Comparison of ENCODE assay signal across 9 cellular contexts in genomic region chr1:31715873-31716220, GRCh38. TPM values are rescaled to one million over a fixed set of nuclear protein-coding genes. Genes with fewer than 3 reads are reported as not detected.
DNase-seq lines count a peak whose midpoint lies in the region; ATAC-seq and TF ChIP-seq lines count a peak whose summit lies in the region.
"Had no signal": no experiment of that assay in that cellular context is flagged by ENCODE, and none has a peak within 500 bp of the region (broad histone marks: within the 10 kb centered on the region; RNA-seq: fewer than 3 reads in every experiment).

No MANE protein-coding gene starts in this region.

- DNase-seq in BE2C (no peak), HuH-7 (ENCODE audit: low spot score) (peak; percentile 39), fibroblast of mammary gland (ENCODE audit: low read depth) (no peak), trophoblast cell (peak in 1 of 2 donors; percentile 14), NCI-H226 (no peak), NCI-H510A treated with DMSO at 0.1 percent for 48 hours (lab: John Stamatoyannopoulos, UW) (no peak), NCI-H2081 treated with DMSO at 0.1 percent for 48 hours (lab: John Stamatoyannopoulos, UW) (no peak)
- DNase-seq: GF-D8 had no signal

- TF ChIP-seq CTCF in BE2C (IDR thresholded peaks at IDR 0.05; ENCODE audit: low read depth, low read length), result no peak
- no peak for TF ChIP-seq CTCF in fibroblast of mammary gland (conservative IDR thresholded peaks at IDR 0.05; ENCODE audit: control insufficient read depth, insufficient read depth, low read depth, low read length)

- H3K4me3 ChIP-seq in BE2C (ENCODE audit: low read depth, low read length), result peak overlapping the region; percentile 58; the same call in 1 of the 2 replicates
- H3K4me3 ChIP-seq in fibroblast of mammary gland (ENCODE audit: control insufficient read depth, low read depth, low read length), result peak overlapping the region; percentile 38
- peak overlapping the region; percentile 19 for H3K4me3 ChIP-seq in trophoblast cell (ENCODE audit: low read depth, low read length)

- no peak overlapping the region for H2BK5ac ChIP-seq in trophoblast cell (ENCODE audit: low read depth, low read length, poor library complexity)

- H2BK12ac ChIP-seq in trophoblast cell (ENCODE audit: low read length), result no peak overlapping the region

- H3K79me1 ChIP-seq in trophoblast cell (ENCODE audit: low read length), result peaks cover 13% of the 10 kb centered on the region

- H2BK120ac ChIP-seq in trophoblast cell (ENCODE audit: insufficient read depth, low read length, poor library complexity), result no peak overlapping the region

- H3K14ac ChIP-seq in trophoblast cell (ENCODE audit: low read length), result no peak overlapping the region

- H2AK5ac ChIP-seq in trophoblast cell (ENCODE audit: low read length), result no peak overlapping the region

- H3K4ac ChIP-seq in trophoblast cell (ENCODE audit: low read depth, low read length), result no peak overlapping the region

- H3K4me1 ChIP-seq in BE2C (peaks cover 16% of the 10 kb centered on the region), trophoblast cell (ENCODE audit: control insufficient read depth in 1 of 2, insufficient read depth in 2 of 2, low read length in 2 of 2) (peaks cover 15 to 25% of the 10 kb centered on the region in 2 experiments)

- no CpG with 5 or more reads among the region's 7 CpGs for WGBS in trophoblast cell (ENCODE audit: extremely low coverage, insufficient coverage, insufficient read length)

- no peak overlapping the region for H4K8ac ChIP-seq in trophoblast cell (ENCODE audit: low read depth, low read length)

- no peaks in the 10 kb centered on the region for H3K27me3 ChIP-seq in BE2C
- no peaks in the 10 kb centered on the region for H3K27me3 ChIP-seq in trophoblast cell (ENCODE audit: insufficient read depth, low read length)

- no peak overlapping the region for H3K27ac ChIP-seq in trophoblast cell (ENCODE audit: low read depth, low read length)

- no peak overlapping the region for H3K9ac ChIP-seq in trophoblast cell (ENCODE audit: low read length)

- no peak overlapping the region for H4K12ac ChIP-seq in trophoblast cell (ENCODE audit: low read depth, low read length)

- no peak overlapping the region for H3K18ac ChIP-seq in trophoblast cell (ENCODE audit: low read length)

- no peak overlapping the region for H4K91ac ChIP-seq in trophoblast cell (ENCODE audit: low read depth, low read length)

- H2AFZ ChIP-seq in trophoblast cell (ENCODE audit: insufficient read depth, low read length, poor library complexity), result no peak overlapping the region

- peak overlapping the region; percentile 79 for H3K4me2 ChIP-seq in trophoblast cell (ENCODE audit: low read length)

- no peak overlapping the region for H3K23ac ChIP-seq in trophoblast cell (ENCODE audit: low read length)

- peaks cover 2% of the 10 kb centered on the region for H3K79me2 ChIP-seq in trophoblast cell (ENCODE audit: control insufficient read depth, insufficient read depth, low read length, poor library complexity)

- ATAC-seq in GM18868 (IDR thresholded peaks at IDR 0.05; ENCODE audit: unreplicated experiment), result no peak

- H3K36me3 ChIP-seq in BE2C, result no peaks in the 10 kb centered on the region
- no peaks in the 10 kb centered on the region for H3K36me3 ChIP-seq in trophoblast cell (ENCODE audit: control insufficient read depth in 1 of 2, insufficient read depth in 2 of 2, low read length in 2 of 2)

- H3K9me3 ChIP-seq in BE2C, result no peaks in the 10 kb centered on the region
- H3K9me3 ChIP-seq in trophoblast cell (ENCODE audit: insufficient read depth, low read depth, low read length), result no peaks in the 10 kb centered on the region

RNA-seq across cellular contexts. Expression of gene COL16A1, which starts 12.0 kb away (rescaled TPM):
- polyA plus RNA-seq in BE2C (2012; ENCODE audit: insufficient read depth, insufficient read length, low read depth), result 3.4 TPM
- polyA plus RNA-seq in trophoblast cell (2013), result 43.1 and 44.2 TPM in 2 replicates

RNA-seq across cellular contexts. Expression of gene ADGRB2, which starts 48.3 kb away (rescaled TPM):
- 104 TPM for polyA plus RNA-seq in BE2C (2012; ENCODE audit: insufficient read depth, insufficient read length, low read depth)
- 9.6 and 10.2 TPM in 2 replicates for polyA plus RNA-seq in trophoblast cell (2013)
